Comparison of ENCODE assay signal across 10 cellular contexts in genomic region chr2:23757686-23758433, GRCh38.
DNase-seq lines count a peak whose midpoint lies in the region; ATAC-seq, FAIRE-seq and TF ChIP-seq lines count a peak whose summit lies in the region.
"Had no signal": no experiment of that assay in that cellular context is flagged by ENCODE, and none has a peak within 500 bp of the region (broad histone marks: within the 10 kb centered on the region; RNA-seq: fewer than 3 reads in every experiment).

No MANE protein-coding gene starts in this region.

- H3K9me3 Mint-ChIP-seq in progenitor cell of endocrine pancreas (ENCODE audit: low read depth): no peaks in the 10 kb centered on the region

- no peak for TF ChIP-seq POLR2A in H54 (IDR thresholded peaks at IDR 0.05; ENCODE audit: low read depth, low read length)

- H3K36me3 Mint-ChIP-seq in progenitor cell of endocrine pancreas (ENCODE audit: insufficient read depth): peaks cover 21% of the 10 kb centered on the region

- peaks cover 2% of the 10 kb centered on the region for H3K4me1 Mint-ChIP-seq in progenitor cell of endocrine pancreas (ENCODE audit: low read depth)

- peaks cover 14% of the 10 kb centered on the region for H3K4me1 ChIP-seq in osteoblast (ENCODE audit: insufficient read depth, low read length)

- H3K36me3 ChIP-seq in osteoblast (ENCODE audit: insufficient read depth, low read length): peaks cover 6% of the 10 kb centered on the region

- in situ Hi-C loops in G401 (cut with HindIII; ENCODE audit: low sequenced_read_pairs): no loop called here

- TF ChIP-seq CTCF in osteoblast (IDR thresholded peaks at IDR 0.05; ENCODE audit: extremely low read depth, low read depth, low read length) (no peak), progenitor cell of endocrine pancreas (IDR thresholded peaks at IDR 0.05; ENCODE audit: unreplicated experiment) (no peak)

- H3K4me2 ChIP-seq in osteoblast (ENCODE audit: insufficient read depth, low read length): peak overlapping the region; percentile 24

- no peak overlapping the region for H3K4me3 ChIP-seq in osteoblast (ENCODE audit: insufficient read depth, low read length)
- H3K4me3 ChIP-seq: HAP-1 had no signal

- peak; percentile 26 for DNase-seq in H54 (ENCODE audit: insufficient read length, low spot score)
- peak; percentile 63 for DNase-seq in RCC 7860 (ENCODE audit: low spot score)
- DNase-seq in osteoblast (ENCODE audit: insufficient read length, low spot score, missing footprints): no peak
- no peak for DNase-seq in G401 (ENCODE audit: low spot score)
- no peak for DNase-seq in progenitor cell of endocrine pancreas (ENCODE audit: low spot score, unreplicated experiment)
- DNase-seq: SHP77 had no signal

- H2AFZ ChIP-seq in osteoblast (ENCODE audit: low read length): no peak overlapping the region

- no peaks in the 10 kb centered on the region for H3K79me2 ChIP-seq in osteoblast (ENCODE audit: insufficient read depth, low read length)

- no peak overlapping the region for H3K27ac Mint-ChIP-seq in progenitor cell of endocrine pancreas

- no peaks in the 10 kb centered on the region for H3K27me3 ChIP-seq in osteoblast (ENCODE audit: insufficient read depth, low read length)

- H3K27ac ChIP-seq in osteoblast (ENCODE audit: low read depth, low read length): peak overlapping the region; percentile 87

- H4K20me1 ChIP-seq in osteoblast (ENCODE audit: insufficient read depth, low read length): no peaks in the 10 kb centered on the region

- FAIRE-seq in H54 (lab: Jason Lieb, UNC) (peak; percentile 94), RCC 7860 (lab: Jason Lieb, UNC) (peak; percentile 40)

- ATAC-seq in esophagus mucosa: peak; percentile 84
- ATAC-seq in GM21723 (IDR thresholded peaks at IDR 0.05; ENCODE audit: unreplicated experiment): no peak
- no peak for ATAC-seq in GM21529 (IDR thresholded peaks at IDR 0.05; ENCODE audit: unreplicated experiment)

- H3K4me3 Mint-ChIP-seq in progenitor cell of endocrine pancreas (ENCODE audit: low read depth): no peak overlapping the region

- H3K27me3 Mint-ChIP-seq in progenitor cell of endocrine pancreas: no peaks in the 10 kb centered on the region

- H3K9me3 ChIP-seq in osteoblast (ENCODE audit: low read depth, low read length): no peaks in the 10 kb centered on the region
- H3K9me3 ChIP-seq: HAP-1 had no signal

Comparison
In these comparisons a context has a peak if more than half of its experiments do, and no peak if none do; other contexts are left out.
1. DNase-seq: peak in H54 (single experiment) and RCC 7860 (single experiment); none in osteoblast (single experiment), G401 (single experiment) and progenitor cell of endocrine pancreas (single experiment).